7 cellular contexts compared by ENCODE assay signal in the genomic region with DNA sequence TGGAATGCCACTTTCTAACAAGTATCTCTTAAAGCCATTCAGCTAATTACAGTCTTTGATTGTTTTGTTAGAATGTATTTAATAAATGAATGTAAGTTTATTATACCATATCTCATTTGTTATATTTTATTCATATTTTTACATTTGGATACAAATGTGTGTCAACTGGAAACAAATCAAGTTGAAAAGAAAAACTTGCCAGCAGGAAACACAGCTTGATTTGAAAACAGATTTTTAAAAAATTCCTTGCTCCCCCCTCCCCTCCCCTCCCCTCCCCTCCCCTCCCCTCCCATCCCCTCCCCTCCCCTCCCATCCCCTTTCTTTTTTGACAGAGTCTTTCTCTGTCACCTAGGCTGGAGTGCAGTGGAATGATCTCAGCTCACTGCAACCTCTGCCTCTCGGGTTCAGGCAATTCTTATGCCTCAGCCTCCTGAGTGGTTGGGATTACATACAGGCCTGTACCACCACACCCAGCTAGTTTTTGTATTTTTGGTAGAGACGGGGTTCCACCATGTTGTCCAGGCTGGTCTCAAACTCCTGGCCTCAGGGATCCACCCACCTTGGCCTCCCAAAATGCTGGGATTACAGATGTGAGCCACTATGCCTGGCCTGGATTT.
"Had no signal": no experiment of that assay in that cellular context is flagged by ENCODE, and none has a peak within 500 bp of the region (broad histone marks: within the 10 kb centered on the region; RNA-seq: fewer than 3 reads in every experiment).

No MANE protein-coding gene starts in this region.

- DNase-seq: GDM1, GF-D8 had no signal

- H3K4me3 ChIP-seq: GM12878 had no signal

- FAIRE-seq: G401.6, GM12878, GM12891, GM12892, GM18507 had no signal

- ATAC-seq: GM12878 had no signal
